ENCODE assay signal across 8 cellular contexts in the genomic region with DNA sequence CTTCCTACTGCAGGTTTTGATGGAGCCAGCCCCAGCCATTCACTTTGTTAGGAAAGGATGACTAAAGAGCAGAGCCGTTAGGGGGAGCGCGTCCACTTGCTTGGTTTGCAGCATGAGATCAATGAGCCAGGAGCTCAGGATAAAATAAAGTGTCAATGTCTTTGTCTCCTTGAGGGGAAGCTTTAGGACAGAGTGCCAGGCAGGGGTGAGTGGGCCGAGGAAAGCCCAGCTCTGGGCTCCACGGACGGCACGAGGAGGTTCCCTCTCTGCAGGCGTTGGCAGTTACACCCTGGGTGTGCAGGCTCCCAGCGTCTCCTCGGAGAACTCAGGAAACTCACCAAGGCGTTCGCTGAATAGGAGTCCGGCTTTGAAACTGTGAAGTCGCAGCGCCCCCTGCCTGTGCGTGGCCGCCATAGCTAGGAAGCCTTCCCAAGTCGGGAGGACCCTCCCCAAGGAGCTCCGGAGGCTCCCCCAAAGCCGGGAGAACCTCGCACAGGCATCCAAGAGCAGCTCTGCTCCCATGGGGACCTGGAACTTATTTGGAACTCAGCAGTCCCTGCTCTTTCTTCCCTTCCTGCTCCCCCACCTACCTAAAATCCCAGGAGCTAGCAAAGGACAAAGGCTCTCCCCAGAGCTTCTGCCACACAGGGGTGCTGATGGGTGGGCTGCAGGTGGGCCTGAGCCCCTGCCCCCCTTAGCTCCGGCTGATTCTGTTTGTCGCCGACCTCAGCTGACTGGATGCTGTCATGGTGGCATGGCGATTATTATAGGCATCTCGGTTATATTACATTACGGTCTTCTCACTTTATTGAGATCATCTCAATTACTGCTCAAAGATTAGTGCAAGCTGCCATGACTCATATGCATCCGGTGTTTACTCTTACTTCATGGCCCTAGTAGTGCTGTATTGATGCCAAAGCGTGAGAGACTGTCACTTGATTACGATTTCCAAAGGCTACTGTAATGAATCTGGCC. TPM values are rescaled to one million over a fixed set of nuclear protein-coding genes. Genes with fewer than 3 reads are reported as not detected.
DNase-seq lines count a peak whose midpoint lies in the region; ATAC-seq and TF ChIP-seq lines count a peak whose summit lies in the region.

No MANE protein-coding gene starts in this region.

- peaks cover 50% of the 10 kb centered on the region for H3K27me3 Mint-ChIP-seq in activated T-helper 1 cell treated with anti-CD3 and anti-CD28 coated beads, Interleukin-12 subunit alpha, Interleukin-12 subunit beta, Interleukin-2, Interleukin-4 antibody, amounts not matched to agents 30 ng/mL and 10 ng/mL and 1 ng/mL, durations not matched to agents 14 hours and 24 hours and 36 hours (ENCODE audit: insufficient read depth)
- H3K27me3 Mint-ChIP-seq in nephron progenitor cell (ENCODE audit: low read depth, poor library complexity), result peaks cover 95% of the 10 kb centered on the region
- peaks cover 68 to 90% of the 10 kb centered on the region in 2 donors for H3K27me3 Mint-ChIP-seq in stimulated activated naive B cell treated with anti-CD40 and anti-IgM and Interleukin-4, amounts not matched to agents 10 μg/mL and 1 μg/mL and 100 μg/mL, for 72 hours

- peak; percentile 78 for DNase-seq in EH (ENCODE audit: low read depth)
- DNase-seq in KBM-7, result peak; percentile 90
- peak; percentile 64 for DNase-seq in Panc1 (ENCODE audit: low read depth, low spot score)
- DNase-seq in activated T-helper 1 cell treated with anti-CD3 and anti-CD28 coated beads, Interleukin-12 subunit alpha, Interleukin-12 subunit beta, Interleukin-2, Interleukin-4 antibody, amounts not matched to agents 30 ng/mL and 10 ng/mL and 1 ng/mL, durations not matched to agents 14 hours and 24 hours and 36 hours (ENCODE audit: low spot score), result peak; percentile 52
- peak; percentile 89 for DNase-seq in fibroblast of pulmonary artery (ENCODE audit: low read depth)
- DNase-seq in nephron progenitor cell, result peak; percentile 93
- DNase-seq in stimulated activated naive B cell treated with anti-CD40 and anti-IgM and Interleukin-4, amounts not matched to agents 10 μg/mL and 1 μg/mL and 100 μg/mL, for 72 hours, result peak; percentile 50

- H3K27ac Mint-ChIP-seq in activated T-helper 1 cell treated with anti-CD3 and anti-CD28 coated beads, Interleukin-12 subunit alpha, Interleukin-12 subunit beta, Interleukin-2, Interleukin-4 antibody, amounts not matched to agents 30 ng/mL and 10 ng/mL and 1 ng/mL, durations not matched to agents 14 hours and 24 hours and 36 hours, result no peak overlapping the region
- H3K27ac Mint-ChIP-seq in nephron progenitor cell, result no peak overlapping the region
- H3K27ac Mint-ChIP-seq in stimulated activated naive B cell treated with anti-CD40 and anti-IgM and Interleukin-4, amounts not matched to agents 10 μg/mL and 1 μg/mL and 100 μg/mL, for 72 hours, result no peak overlapping the region

- TF ChIP-seq CTCF in Panc1 (IDR thresholded peaks at IDR 0.05) (peak; percentile 89), fibroblast of pulmonary artery (IDR thresholded peaks at IDR 0.05; ENCODE audit: low read length, missing control alignments) (peak; percentile 68), nephron progenitor cell (IDR thresholded peaks at IDR 0.05) (peak; percentile 87)

- ATAC-seq in Panc1, result peak; percentile 96
- peak; percentile 62 to 65 for ATAC-seq in stimulated activated naive B cell treated with anti-CD40 and anti-IgM and Interleukin-4, amounts not matched to agents 10 μg/mL and 1 μg/mL and 100 μg/mL, for 72 hours (replicated peaks)
- no peak for ATAC-seq in GM21360 (IDR thresholded peaks at IDR 0.05; ENCODE audit: unreplicated experiment)

- intact Hi-C loops in Panc1 (cut with micrococcal nuclease; ENCODE audit: unreplicated experiment), result loop anchor here (5.0 kb wide), 2 partner anchors 294 to 444 kb away; no protein-coding TSS in a partner anchor
- intact Hi-C loops in activated T-helper 1 cell treated with anti-CD3 and anti-CD28 coated beads, Interleukin-12 subunit alpha, Interleukin-12 subunit beta, Interleukin-2, Interleukin-4 antibody, amounts not matched to agents 30 ng/mL and 10 ng/mL and 1 ng/mL, durations not matched to agents 14 hours and 24 hours and 36 hours (cut with micrococcal nuclease), result loop anchor here (1.0 to 5.0 kb wide), 8 partner anchors 34 to 841 kb away; a partner anchor contains a TSS

- no TSS peak for BruUV-seq in Panc1 (replicated peaks; lab: Mats Ljungman, UMichigan)

- H3K4me3 ChIP-seq in Panc1 (ENCODE audit: low read depth in 2 of 2, low read length in 2 of 2) (peak overlapping the region; percentile 23 to 50), fibroblast of pulmonary artery (replicated peaks; ENCODE audit: low read depth, low read length) (peak overlapping the region; percentile 40)

- H3K27ac ChIP-seq in Panc1 (ENCODE audit: low read length), result 0 out of 2 replicates have a peak overlapping the region, but pooled peaks have one; percentile 2

- in situ Hi-C loops in KBM-7 (cut with MboI; ENCODE audit: low pct_unique_long_range_greater_than_20kb, low sequenced_read_pairs) (no loop called here), Panc1 (cut with HindIII; ENCODE audit: low pct_unique_long_range_greater_than_20kb, low sequenced_read_pairs) (loop anchor here (25.0 kb wide), 1 partner anchor 136 kb away; a partner anchor contains a TSS)

- H3K4me3 Mint-ChIP-seq in activated T-helper 1 cell treated with anti-CD3 and anti-CD28 coated beads, Interleukin-12 subunit alpha, Interleukin-12 subunit beta, Interleukin-2, Interleukin-4 antibody, amounts not matched to agents 30 ng/mL and 10 ng/mL and 1 ng/mL, durations not matched to agents 14 hours and 24 hours and 36 hours, result no peak overlapping the region
- peak overlapping the region; percentile 80 for H3K4me3 Mint-ChIP-seq in nephron progenitor cell
- peak overlapping the region in 1 of 2 donors; percentile 48 for H3K4me3 Mint-ChIP-seq in stimulated activated naive B cell treated with anti-CD40 and anti-IgM and Interleukin-4, amounts not matched to agents 10 μg/mL and 1 μg/mL and 100 μg/mL, for 72 hours

- 0 out of 2 replicates have a peak, but pooled peaks cover 3% of the 10 kb centered on the region for H3K27me3 ChIP-seq in Panc1 (ENCODE audit: control insufficient read depth, insufficient read depth, low read length)

- H3K4me1 Mint-ChIP-seq in activated T-helper 1 cell treated with anti-CD3 and anti-CD28 coated beads, Interleukin-12 subunit alpha, Interleukin-12 subunit beta, Interleukin-2, Interleukin-4 antibody, amounts not matched to agents 30 ng/mL and 10 ng/mL and 1 ng/mL, durations not matched to agents 14 hours and 24 hours and 36 hours (ENCODE audit: low read depth), result no peaks in the 10 kb centered on the region
- peaks cover 38% of the 10 kb centered on the region for H3K4me1 Mint-ChIP-seq in nephron progenitor cell
- H3K4me1 Mint-ChIP-seq in stimulated activated naive B cell treated with anti-CD40 and anti-IgM and Interleukin-4, amounts not matched to agents 10 μg/mL and 1 μg/mL and 100 μg/mL, for 72 hours, result peaks cover 9 to 21% of the 10 kb centered on the region in 2 donors

- POLR2A ChIA-PET in Panc1 (lab: Charles Lee), result no interaction called here

- no peaks in the 10 kb centered on the region for H3K9me3 ChIP-seq in Panc1 (ENCODE audit: control insufficient read depth, insufficient read depth, low read depth, low read length)

- CTCF ChIA-PET in Panc1 (lab: Charles Lee), result interaction anchor here (0.5 to 2.0 kb wide), 7 partner anchors 8 to 464 kb away, joined by 3 to 20 read pairs (median 8); no protein-coding TSS in a partner anchor

- H3K4me1 ChIP-seq in Panc1 (ENCODE audit: control insufficient read depth, insufficient read depth, low read length), result peaks cover 6% of the 10 kb centered on the region

- no peaks in the 10 kb centered on the region for H3K36me3 Mint-ChIP-seq in activated T-helper 1 cell treated with anti-CD3 and anti-CD28 coated beads, Interleukin-12 subunit alpha, Interleukin-12 subunit beta, Interleukin-2, Interleukin-4 antibody, amounts not matched to agents 30 ng/mL and 10 ng/mL and 1 ng/mL, durations not matched to agents 14 hours and 24 hours and 36 hours (ENCODE audit: low read depth)
- no peaks in the 10 kb centered on the region for H3K36me3 Mint-ChIP-seq in nephron progenitor cell (ENCODE audit: low read depth)
- no peaks in the 10 kb centered on the region for H3K36me3 Mint-ChIP-seq in stimulated activated naive B cell treated with anti-CD40 and anti-IgM and Interleukin-4, amounts not matched to agents 10 μg/mL and 1 μg/mL and 100 μg/mL, for 72 hours

- no peaks in the 10 kb centered on the region for H3K36me3 ChIP-seq in Panc1 (ENCODE audit: control insufficient read depth, insufficient read depth, low read length)

- H3K9me3 Mint-ChIP-seq in activated T-helper 1 cell treated with anti-CD3 and anti-CD28 coated beads, Interleukin-12 subunit alpha, Interleukin-12 subunit beta, Interleukin-2, Interleukin-4 antibody, amounts not matched to agents 30 ng/mL and 10 ng/mL and 1 ng/mL, durations not matched to agents 14 hours and 24 hours and 36 hours, result no peaks in the 10 kb centered on the region
- H3K9me3 Mint-ChIP-seq in nephron progenitor cell, result no peaks in the 10 kb centered on the region
- no peaks in the 10 kb centered on the region for H3K9me3 Mint-ChIP-seq in stimulated activated naive B cell treated with anti-CD40 and anti-IgM and Interleukin-4, amounts not matched to agents 10 μg/mL and 1 μg/mL and 100 μg/mL, for 72 hours

RNA-seq across cellular contexts. Expression of a gene that starts 34.4 kb away (rescaled TPM):
- total RNA-seq in Panc1 (2021; ENCODE audit: unreplicated experiment), result not detected
- polyA plus RNA-seq in Panc1 (2012; ENCODE audit: insufficient read length), result not detected
- not detected in 2 replicates for total RNA-seq in activated T-helper 1 cell treated with anti-CD3 and anti-CD28 coated beads, Interleukin-12 subunit alpha, Interleukin-12 subunit beta, Interleukin-2, Interleukin-4 antibody, amounts not matched to agents 30 ng/mL and 10 ng/mL and 1 ng/mL, durations not matched to agents 14 hours and 24 hours and 36 hours
